Comparison of ENCODE assay signal across 1 cellular context in genomic region chr20:25549172-25549865, GRCh38.
TF ChIP-seq lines count a peak whose summit lies in the region.

No MANE protein-coding gene starts in this region.

TF ChIP-seq in HepG2, 621 proteins besides CTCF, POLR2A, EP300 and RAD21 (continued from another document and continues in another):
- TF ChIP-seq EED (CRISPR knock-in tag; IDR thresholded peaks at IDR 0.05), result peak; percentile 64; the same call in 1 of the 2 replicates
- no peak for TF ChIP-seq SOX6 (IDR thresholded peaks at IDR 0.05)
- peak; percentile 56 for TF ChIP-seq SOX6 (CRISPR knock-in tag; IDR thresholded peaks at IDR 0.05)
- no peak for TF ChIP-seq E2F2 (CRISPR knock-in tag; IDR thresholded peaks at IDR 0.05; ENCODE audit: borderline replicate concordance)
- 0 out of 2 replicates have a peak, but pooled peaks have one; percentile 28 for TF ChIP-seq ZC3H13 (CRISPR knock-in tag; IDR thresholded peaks at IDR 0.05)
- TF ChIP-seq ZNF75D (CRISPR knock-in tag; IDR thresholded peaks at IDR 0.05; ENCODE audit: borderline replicate concordance), result no peak
- TF ChIP-seq HNRNPK (IDR thresholded peaks at IDR 0.05; ENCODE audit: low read depth, low read length, poor library complexity, severe bottlenecking), result peak; percentile 30
- TF ChIP-seq NFE2L1 (CRISPR knock-in tag; IDR thresholded peaks at IDR 0.05; ENCODE audit: borderline replicate concordance), result 0 out of 2 replicates have a peak, but pooled peaks have one; percentile 66
- 0 out of 2 replicates have a peak, but pooled peaks have one; percentile 67 for TF ChIP-seq HNRNPL (IDR thresholded peaks at IDR 0.05; ENCODE audit: low read depth, low read length)
- TF ChIP-seq CREB1 (IDR thresholded peaks at IDR 0.05), result no peak
- no peak for TF ChIP-seq CREB1 (CRISPR knock-in tag; IDR thresholded peaks at IDR 0.05)
- 0 out of 2 replicates have a peak, but pooled peaks have one; percentile 16 for TF ChIP-seq ZNF749 (CRISPR knock-in tag; IDR thresholded peaks at IDR 0.05; ENCODE audit: borderline replicate concordance)
- peak; percentile 73; the same call in 1 of the 2 replicates for TF ChIP-seq LBX2 (CRISPR knock-in tag; IDR thresholded peaks at IDR 0.05; ENCODE audit: borderline replicate concordance)
- TF ChIP-seq ZNF264 (CRISPR knock-in tag; IDR thresholded peaks at IDR 0.05), result 0 out of 2 replicates have a peak, but pooled peaks have one; percentile 11
- TF ChIP-seq BATF2 (CRISPR knock-in tag; IDR thresholded peaks at IDR 0.05), result no peak
- TF ChIP-seq NFATC3 (CRISPR knock-in tag; IDR thresholded peaks at IDR 0.05), result peak; percentile 38; the same call in 1 of the 2 replicates
- TF ChIP-seq ATF1 (CRISPR knock-in tag; IDR thresholded peaks at IDR 0.05), result no peak
- 0 out of 2 replicates have a peak, but pooled peaks have one; percentile 19 for TF ChIP-seq TBX2 (CRISPR knock-in tag; IDR thresholded peaks at IDR 0.05; ENCODE audit: borderline replicate concordance)
- TF ChIP-seq MAFK (conservative IDR thresholded peaks at IDR 0.05 in 1 of 2, IDR thresholded peaks at IDR 0.05 in 1 of 2; ENCODE audit: low read length in 2 of 2), result no peak
- TF ChIP-seq RFXANK (CRISPR knock-in tag; IDR thresholded peaks at IDR 0.05), result no peak
- peak; percentile 81 for TF ChIP-seq ZNF879 (CRISPR knock-in tag; IDR thresholded peaks at IDR 0.05)
- 0 out of 2 replicates have a peak, but pooled peaks have one; percentile 7 for TF ChIP-seq GATAD2A (CRISPR knock-in tag; IDR thresholded peaks at IDR 0.05)
- no peak for TF ChIP-seq ZNF550 (CRISPR knock-in tag; IDR thresholded peaks at IDR 0.05; ENCODE audit: borderline replicate concordance)
- 0 out of 2 replicates have a peak, but pooled peaks have one; percentile 31 for TF ChIP-seq THAP9 (CRISPR knock-in tag; IDR thresholded peaks at IDR 0.05; ENCODE audit: borderline replicate concordance)
- TF ChIP-seq BHLHE40 (IDR thresholded peaks at IDR 0.05; ENCODE audit: low read length), result 0 out of 2 replicates have a peak, but pooled peaks have one; percentile 3
- TF ChIP-seq HOXA3 (CRISPR knock-in tag; IDR thresholded peaks at IDR 0.05), result 0 out of 2 replicates have a peak, but pooled peaks have one; percentile 30
- peak; percentile 91 for TF ChIP-seq AGO2 (optimal IDR thresholded peaks at IDR 0.05; ENCODE audit: low read depth, low read length)
- 0 out of 2 replicates have a peak, but pooled peaks have one; percentile 14 for TF ChIP-seq ZNF281 (CRISPR knock-in tag; IDR thresholded peaks at IDR 0.05; ENCODE audit: borderline replicate concordance)
- TF ChIP-seq FOXP4 (CRISPR knock-in tag; IDR thresholded peaks at IDR 0.05), result 0 out of 2 replicates have a peak, but pooled peaks have one; percentile 9
- 0 out of 2 replicates have a peak, but pooled peaks have one; percentile 59 for TF ChIP-seq GLI4 (CRISPR knock-in tag; IDR thresholded peaks at IDR 0.05; ENCODE audit: borderline replicate concordance)
- TF ChIP-seq ZNF350 (CRISPR knock-in tag; IDR thresholded peaks at IDR 0.05; ENCODE audit: borderline replicate concordance, low read depth), result no peak
- 0 out of 2 replicates have a peak, but pooled peaks have one; percentile 30 for TF ChIP-seq ZBTB46 (CRISPR knock-in tag; IDR thresholded peaks at IDR 0.05; ENCODE audit: borderline replicate concordance)
- no peak for TF ChIP-seq ZNF780A (CRISPR knock-in tag; IDR thresholded peaks at IDR 0.05)
- TF ChIP-seq KLF12 (CRISPR knock-in tag; IDR thresholded peaks at IDR 0.05; ENCODE audit: borderline replicate concordance), result peak; percentile 25; the same call in 1 of the 2 replicates
- 0 out of 2 replicates have a peak, but pooled peaks have one; percentile 54 for TF ChIP-seq SSRP1 (CRISPR knock-in tag; IDR thresholded peaks at IDR 0.05)
- peak; percentile 30; the same call in 1 of the 2 replicates for TF ChIP-seq SP5 (CRISPR knock-in tag; IDR thresholded peaks at IDR 0.05; ENCODE audit: borderline replicate concordance, low read depth)
- TF ChIP-seq ZBTB40 (IDR thresholded peaks at IDR 0.05), result no peak
- TF ChIP-seq ZBTB40 (CRISPR knock-in tag; IDR thresholded peaks at IDR 0.05), result no peak
